8 cellular contexts compared by ENCODE assay signal in the genomic region with DNA sequence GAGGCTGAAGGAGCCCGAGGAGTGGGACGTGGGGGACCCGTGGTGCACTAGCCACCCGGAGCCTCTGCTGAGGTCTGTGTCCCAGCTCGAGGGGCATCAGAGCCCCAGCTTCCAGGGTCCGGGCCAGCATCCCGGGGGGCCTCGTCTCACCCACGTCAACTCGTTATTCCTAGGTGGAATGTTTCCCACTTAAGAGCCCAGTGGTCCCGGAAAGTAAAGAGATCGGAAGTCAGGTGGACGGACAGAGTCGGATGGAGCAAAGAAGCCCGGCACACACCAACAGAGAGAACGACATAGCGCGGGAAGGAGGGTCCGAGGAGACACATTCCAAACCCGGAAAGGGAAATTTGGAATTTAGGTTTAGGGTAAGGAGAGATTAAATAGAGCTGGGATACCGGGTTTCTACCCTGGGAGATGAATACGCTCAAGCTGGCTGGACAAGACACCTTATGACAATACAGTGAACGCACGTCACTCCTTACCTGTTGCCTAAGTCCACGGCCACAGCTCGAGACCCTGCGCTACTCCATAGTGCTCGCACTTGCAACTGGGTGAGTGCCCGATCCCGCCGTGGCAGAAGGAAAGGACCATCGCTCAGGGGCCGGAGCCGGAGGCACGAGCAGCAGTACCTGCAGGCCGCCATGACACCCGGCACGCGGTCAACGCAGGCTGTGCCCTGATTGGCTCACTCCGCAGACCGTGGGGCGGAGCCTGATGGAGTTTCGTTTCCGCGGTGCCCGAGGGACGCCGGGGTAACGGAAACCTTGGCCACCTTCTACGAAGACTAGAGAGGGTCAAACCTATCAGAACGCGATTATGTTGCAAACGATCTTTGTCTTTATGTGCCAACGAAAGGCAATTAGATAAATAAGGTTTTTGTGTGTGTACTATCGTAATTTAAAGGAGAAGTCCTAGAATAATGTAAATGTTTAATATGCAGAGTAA. TPM values are rescaled to one million over a fixed set of nuclear protein-coding genes. Genes with fewer than 3 reads are reported as not detected.
DNase-seq lines count a peak whose midpoint lies in the region; ATAC-seq and TF ChIP-seq lines count a peak whose summit lies in the region.

PNPT1 (minus strand) TSS at position 664 of the 945 bp plus-strand sequence; CDS start at position 643, 21 bp downstream.

- TF ChIP-seq CTCF in RWPE2 (IDR thresholded peaks at IDR 0.05; ENCODE audit: poor library complexity, severe bottlenecking) (no peak), fibroblast of pulmonary artery (IDR thresholded peaks at IDR 0.05; ENCODE audit: low read length, missing control alignments) (no peak), nephron (IDR thresholded peaks at IDR 0.05; ENCODE audit: unreplicated experiment in 3 of 3) (no peak)

- peak within 1 kb of the TSS; percentile 36 for H3K27ac ChIP-seq in RWPE2 (ENCODE audit: poor library complexity, severe bottlenecking)

- peaks cover 35% of the 10 kb centered on the region for H3K36me3 Mint-ChIP-seq in activated T-helper 2 cell treated with anti-CD3 and anti-CD28 coated beads, Interferon-gamma antibody, Interleukin-2, Interleukin-4, amounts not matched to agents 10 μg/mL and 5 μg/mL and 100 μg/mL, durations not matched to agents 14 hours and 24 hours and 36 hours (ENCODE audit: low read depth)
- no peaks in the 10 kb centered on the region for H3K36me3 Mint-ChIP-seq in nephron (ENCODE audit: low read depth)
- H3K36me3 Mint-ChIP-seq in stimulated activated naive CD8-positive, alpha-beta T cell treated with anti-CD3 and anti-CD28 coated beads, Interleukin-15, Interleukin-2, amounts not matched to agents 100 ng/mL and 50 ng/mL, for 24 hours (ENCODE audit: low read depth): peaks cover 31% of the 10 kb centered on the region

- H3K4me3 ChIP-seq in RWPE2 (ENCODE audit: severe bottlenecking) (peak within 1 kb of the TSS; percentile 89), fibroblast of pulmonary artery (replicated peaks; ENCODE audit: low read depth, low read length) (peak within 1 kb of the TSS; percentile 100)

- peaks cover 30% of the 10 kb centered on the region for H3K4me1 Mint-ChIP-seq in activated T-helper 2 cell treated with anti-CD3 and anti-CD28 coated beads, Interferon-gamma antibody, Interleukin-2, Interleukin-4, amounts not matched to agents 10 μg/mL and 5 μg/mL and 100 μg/mL, durations not matched to agents 14 hours and 24 hours and 36 hours (ENCODE audit: low read depth)
- H3K4me1 Mint-ChIP-seq in nephron: peaks cover 13% of the 10 kb centered on the region
- H3K4me1 Mint-ChIP-seq in stimulated activated naive CD8-positive, alpha-beta T cell treated with anti-CD3 and anti-CD28 coated beads, Interleukin-15, Interleukin-2, amounts not matched to agents 100 ng/mL and 50 ng/mL, for 24 hours (ENCODE audit: low read depth): peaks cover 50% of the 10 kb centered on the region

- DNase-seq in EH (ENCODE audit: low read depth): peak; percentile 91
- peak; percentile 96 for DNase-seq in H4 (ENCODE audit: low spot score)
- DNase-seq in LoVo (ENCODE audit: low spot score): peak; percentile 97
- peak; percentile 92 for DNase-seq in RWPE2 (ENCODE audit: low spot score)
- peak; percentile 92 for DNase-seq in activated T-helper 2 cell treated with anti-CD3 and anti-CD28 coated beads, Interferon-gamma antibody, Interleukin-2, Interleukin-4, amounts not matched to agents 10 μg/mL and 5 μg/mL and 100 μg/mL, durations not matched to agents 14 hours and 24 hours and 36 hours (ENCODE audit: low spot score)
- peak; percentile 97 for DNase-seq in fibroblast of pulmonary artery (ENCODE audit: low read depth)

- ATAC-seq in RWPE2 (ENCODE audit: low read depth): peak; percentile 100

- no peaks in the 10 kb centered on the region for H3K9me3 ChIP-seq in RWPE2 (ENCODE audit: severe bottlenecking)

- intact Hi-C loops in activated T-helper 2 cell treated with anti-CD3 and anti-CD28 coated beads, Interferon-gamma antibody, Interleukin-2, Interleukin-4, amounts not matched to agents 10 μg/mL and 5 μg/mL and 100 μg/mL, durations not matched to agents 14 hours and 24 hours and 36 hours (cut with micrococcal nuclease): loop anchor here (1.0 to 10.0 kb wide), 3 partner anchors 76 to 409 kb away; partner anchors contain the start of genes CFAP36 and PPP4R3B

- H3K27me3 Mint-ChIP-seq in activated T-helper 2 cell treated with anti-CD3 and anti-CD28 coated beads, Interferon-gamma antibody, Interleukin-2, Interleukin-4, amounts not matched to agents 10 μg/mL and 5 μg/mL and 100 μg/mL, durations not matched to agents 14 hours and 24 hours and 36 hours (ENCODE audit: low read depth): peaks cover 6% of the 10 kb centered on the region
- H3K27me3 Mint-ChIP-seq in nephron (ENCODE audit: low read depth): no peaks in the 10 kb centered on the region
- no peaks in the 10 kb centered on the region for H3K27me3 Mint-ChIP-seq in stimulated activated naive CD8-positive, alpha-beta T cell treated with anti-CD3 and anti-CD28 coated beads, Interleukin-15, Interleukin-2, amounts not matched to agents 100 ng/mL and 50 ng/mL, for 24 hours

- H3K4me1 ChIP-seq in RWPE2 (ENCODE audit: insufficient read depth, poor library complexity, severe bottlenecking): peaks cover 9% of the 10 kb centered on the region

- peaks cover 21% of the 10 kb centered on the region for H3K36me3 ChIP-seq in RWPE2 (ENCODE audit: low read depth)

- peak within 1 kb of the TSS; percentile 92 for H3K4me3 Mint-ChIP-seq in activated T-helper 2 cell treated with anti-CD3 and anti-CD28 coated beads, Interferon-gamma antibody, Interleukin-2, Interleukin-4, amounts not matched to agents 10 μg/mL and 5 μg/mL and 100 μg/mL, durations not matched to agents 14 hours and 24 hours and 36 hours (ENCODE audit: low read depth)
- peak within 1 kb of the TSS; percentile 90 to 99 (median 95) for H3K4me3 Mint-ChIP-seq in nephron
- H3K4me3 Mint-ChIP-seq in stimulated activated naive CD8-positive, alpha-beta T cell treated with anti-CD3 and anti-CD28 coated beads, Interleukin-15, Interleukin-2, amounts not matched to agents 100 ng/mL and 50 ng/mL, for 24 hours: peak within 1 kb of the TSS; percentile 90

- H3K27ac Mint-ChIP-seq in activated T-helper 2 cell treated with anti-CD3 and anti-CD28 coated beads, Interferon-gamma antibody, Interleukin-2, Interleukin-4, amounts not matched to agents 10 μg/mL and 5 μg/mL and 100 μg/mL, durations not matched to agents 14 hours and 24 hours and 36 hours: peak within 1 kb of the TSS; percentile 80
- peak within 1 kb of the TSS; percentile 85 to 90 (median 85) for H3K27ac Mint-ChIP-seq in nephron
- peak within 1 kb of the TSS; percentile 97 for H3K27ac Mint-ChIP-seq in stimulated activated naive CD8-positive, alpha-beta T cell treated with anti-CD3 and anti-CD28 coated beads, Interleukin-15, Interleukin-2, amounts not matched to agents 100 ng/mL and 50 ng/mL, for 24 hours

- H3K27me3 ChIP-seq in RWPE2 (ENCODE audit: insufficient read depth, poor library complexity, severe bottlenecking): no peaks in the 10 kb centered on the region

- H3K9me3 Mint-ChIP-seq in activated T-helper 2 cell treated with anti-CD3 and anti-CD28 coated beads, Interferon-gamma antibody, Interleukin-2, Interleukin-4, amounts not matched to agents 10 μg/mL and 5 μg/mL and 100 μg/mL, durations not matched to agents 14 hours and 24 hours and 36 hours: no peaks in the 10 kb centered on the region
- H3K9me3 Mint-ChIP-seq in nephron: no peaks in the 10 kb centered on the region
- H3K9me3 Mint-ChIP-seq in stimulated activated naive CD8-positive, alpha-beta T cell treated with anti-CD3 and anti-CD28 coated beads, Interleukin-15, Interleukin-2, amounts not matched to agents 100 ng/mL and 50 ng/mL, for 24 hours: no peaks in the 10 kb centered on the region

RNA-seq across cellular contexts. Expression of gene PNPT1, which starts in this region (rescaled TPM):
- total RNA-seq in H4 (2014; rRNA removed; shearing (Covaris generic)): 29.4 and 32.8 TPM in 2 replicates
- 53.5 and 54.3 TPM in 2 replicates for total RNA-seq in activated T-helper 2 cell treated with anti-CD3 and anti-CD28 coated beads, Interferon-gamma antibody, Interleukin-2, Interleukin-4, amounts not matched to agents 10 μg/mL and 5 μg/mL and 100 μg/mL, durations not matched to agents 14 hours and 24 hours and 36 hours

Comparison
In these comparisons a context has a peak if more than half of its experiments do, and no peak if none do; other contexts are left out.
1. Peak in every context shown above with its lines: DNase-seq, ATAC-seq, H3K4me3 ChIP-seq and H3K27ac ChIP-seq.